Comparison of ENCODE assay signal across 16 cellular contexts in the genomic region with DNA sequence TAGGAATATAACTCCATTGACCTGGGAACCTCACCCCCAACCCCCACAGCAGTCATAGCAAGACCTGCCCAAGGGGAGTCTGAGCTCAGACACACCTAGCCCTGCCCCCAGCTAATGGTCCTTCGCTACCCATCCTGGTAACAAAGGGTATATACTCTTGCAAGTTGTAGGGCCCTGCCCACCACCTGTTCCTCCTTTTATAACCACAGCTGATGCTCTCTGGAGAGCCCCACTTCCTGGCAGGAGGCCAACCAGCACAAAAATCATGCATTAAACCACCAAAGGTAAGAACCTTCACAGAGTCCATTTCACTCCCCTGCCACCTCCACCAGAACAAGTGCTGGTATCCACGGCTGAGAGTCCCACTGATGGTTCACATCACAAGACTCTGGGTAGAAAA.
DNase-seq lines count a peak whose midpoint lies in the region; FAIRE-seq and TF ChIP-seq lines count a peak whose summit lies in the region.
"Had no signal": no experiment of that assay in that cellular context is flagged by ENCODE, and none has a peak within 500 bp of the region (broad histone marks: within the 10 kb centered on the region; RNA-seq: fewer than 3 reads in every experiment).

No MANE protein-coding gene starts in this region.

- H4K20me1 ChIP-seq in osteoblast (ENCODE audit: insufficient read depth, low read length) = no peaks in the 10 kb centered on the region
- H4K20me1 ChIP-seq: BLaER1 had no signal

- FAIRE-seq in kidney (lab: Jason Lieb, UNC) = no peak
- FAIRE-seq: H54 had no signal

- H3K27me3 ChIP-seq in osteoblast (ENCODE audit: insufficient read depth, low read length) = no peaks in the 10 kb centered on the region
- H3K27me3 ChIP-seq in vagina = no peaks in the 10 kb centered on the region
- H3K27me3 ChIP-seq: BLaER1 had no signal

- H3K36me3 ChIP-seq in kidney (ENCODE audit: control insufficient read depth in 1 of 2, insufficient read depth in 2 of 2, low read length in 2 of 2) (no peaks in the 10 kb centered on the region), osteoblast (ENCODE audit: insufficient read depth, low read length) (no peaks in the 10 kb centered on the region), vagina (no peaks in the 10 kb centered on the region)
- H3K36me3 ChIP-seq: BLaER1 had no signal

- H3K27ac ChIP-seq in kidney (ENCODE audit: low read depth in 2 of 2, low read length in 2 of 2) (no peak overlapping the region), osteoblast (ENCODE audit: low read depth, low read length) (no peak overlapping the region), vagina (no peak overlapping the region)
- H3K27ac ChIP-seq: BLaER1, HL-60 had no signal

- intact Hi-C loops in kidney (cut with DNase I) (no loop called here), vagina (cut with DNase I) (no loop called here)

- no peaks in the 10 kb centered on the region for H3K4me1 ChIP-seq in kidney (ENCODE audit: control insufficient read depth in 1 of 2, insufficient read depth in 1 of 2, low read depth in 1 of 2, low read length in 2 of 2)
- H3K4me1 ChIP-seq in osteoblast (ENCODE audit: insufficient read depth, low read length) = no peaks in the 10 kb centered on the region
- no peaks in the 10 kb centered on the region for H3K4me1 ChIP-seq in vagina
- H3K4me1 ChIP-seq: BLaER1 had no signal

- H3K4me3 ChIP-seq in kidney (ENCODE audit: low read length in 2 of 2) = no peak overlapping the region
- H3K4me3 ChIP-seq in osteoblast (ENCODE audit: insufficient read depth, low read length) = no peak overlapping the region
- no peak overlapping the region for H3K4me3 ChIP-seq in vagina
- H3K4me3 ChIP-seq: BLaER1, GM23338 had no signal

- H3K4me2 ChIP-seq in osteoblast (ENCODE audit: insufficient read depth, low read length) = no peak overlapping the region
- H3K4me2 ChIP-seq: BLaER1, GM23338 had no signal

- H2AFZ ChIP-seq in osteoblast (ENCODE audit: low read length) = no peak overlapping the region
- H2AFZ ChIP-seq: GM23338 had no signal

- H3K9ac ChIP-seq in kidney (ENCODE audit: low read length in 2 of 2) = no peak overlapping the region
- H3K9ac ChIP-seq: BLaER1 had no signal

- peaks cover 0 to 2% of the 10 kb centered on the region in 2 donors for H3K9me3 ChIP-seq in kidney (ENCODE audit: control insufficient read depth in 1 of 2, low read length in 2 of 2)
- H3K9me3 ChIP-seq in osteoblast (ENCODE audit: low read depth, low read length) = no peaks in the 10 kb centered on the region
- H3K9me3 ChIP-seq in vagina = no peaks in the 10 kb centered on the region
- H3K9me3 ChIP-seq: BLaER1 had no signal

- no peaks in the 10 kb centered on the region for H3K79me2 ChIP-seq in osteoblast (ENCODE audit: insufficient read depth, low read length)

- TF ChIP-seq CTCF in kidney (IDR thresholded peaks at IDR 0.05; ENCODE audit: borderline replicate concordance, extremely low read depth, insufficient read depth) = no peak
- no peak for TF ChIP-seq CTCF in osteoblast (IDR thresholded peaks at IDR 0.05; ENCODE audit: extremely low read depth, low read depth, low read length)
- TF ChIP-seq CTCF in vagina (IDR thresholded peaks at IDR 0.05) = no peak

- no peak for TF ChIP-seq POLR2A in vagina (IDR thresholded peaks at IDR 0.05)

- DNase-seq in NCI-H1417 (lab: John Stamatoyannopoulos, UW) (peak in 2 of 3 experiments; percentile 7 to 14), NCI-H1417 treated with DMSO at 0.1 percent for 48 hours (lab: John Stamatoyannopoulos, UW) (no peak), DMS153 (lab: John Stamatoyannopoulos, UW) (peak; percentile 10), NCI-H2171 treated with DMSO at 0.1 percent for 48 hours (lab: John Stamatoyannopoulos, UW) (peak; percentile 41), kidney (peak; percentile 23), osteoblast (ENCODE audit: insufficient read length, low spot score, missing footprints) (no peak), vagina (ENCODE audit: extremely low spot score in 2 of 2) (no peak)
- DNase-seq: 8988T; CD4-positive, alpha-beta memory T cell; DMS79 treated with DMSO at 0.1 percent for 48 hours; GF-D8; HCEC 1CT had no signal

Comparison
In these comparisons a context has a peak if more than half of its experiments do, and no peak if none do; other contexts are left out.
1. DNase-seq: peak in NCI-H1417 (2 of 3), DMS153 (single experiment), NCI-H2171 treated with DMSO at 0.1 percent for 48 hours (single experiment) and kidney (single experiment); none in NCI-H1417 treated with DMSO at 0.1 percent for 48 hours (single experiment), osteoblast (single experiment) and vagina (0 of 2).